25 cellular contexts compared by ENCODE assay signal in the genomic region with DNA sequence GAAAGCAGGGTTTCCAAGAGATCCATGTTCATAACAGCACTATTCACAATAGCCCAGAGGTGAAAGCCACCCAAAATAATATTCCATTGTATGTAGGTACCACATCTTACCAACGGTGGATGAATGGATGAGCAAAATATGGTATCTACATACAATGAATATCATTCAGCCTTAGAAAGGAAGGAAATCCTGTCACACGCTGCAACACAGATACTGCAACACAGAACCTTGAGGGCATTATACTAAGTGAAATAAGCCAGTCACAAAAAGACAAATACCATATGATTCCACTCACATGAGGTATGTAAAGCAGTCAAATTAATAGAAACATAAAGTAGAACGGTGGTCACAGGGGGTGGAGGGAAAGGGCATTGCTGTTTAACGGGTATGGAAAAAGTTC.
"Had no signal": no experiment of that assay in that cellular context is flagged by ENCODE, and none has a peak within 500 bp of the region (broad histone marks: within the 10 kb centered on the region; RNA-seq: fewer than 3 reads in every experiment).

No MANE protein-coding gene starts in this region.

- H3K27ac ChIP-seq: colonic mucosa, gastroesophageal sphincter, heart left ventricle, left lung, right atrium auricular region, tibial artery, uterus had no signal

- DNase-seq: activated CD4-positive, alpha-beta T cell treated with anti-CD3 and anti-CD28 coated beads for 48 hours; activated CD4-positive, CD25-positive, alpha-beta regulatory T cell; activated CD8-positive, alpha-beta T cell treated with anti-CD3 and anti-CD28 coated beads for 36 hours; activated naive CD4-positive, alpha-beta T cell; activated naive CD8-positive, alpha-beta T cell treated with anti-CD3 and anti-CD28 coated beads for 36 hours; activated T-cell treated with anti-CD3 and anti-CD28 coated beads, Interleukin-2, amount 50 U/mL, for 1 hour; colonic mucosa; heart left ventricle; kidney; left lung; occipital lobe; stimulated activated CD4-positive, alpha-beta T cell treated with anti-CD3 and anti-CD28 coated beads, Interleukin-2, amount 100 ng/mL, for 24 hours; stimulated activated naive CD8-positive, alpha-beta T cell treated with anti-CD3 and anti-CD28 coated beads, Interleukin-15, Interleukin-2, amounts not matched to agents 100 U/mL and 50 U/mL, for 24 hours; substantia nigra; T-helper 9 cell; tibial artery; uterus had no signal

- H3K9me3 ChIP-seq: colonic mucosa, gastroesophageal sphincter, heart left ventricle, left lung, right atrium auricular region, tibial artery, uterus had no signal

- H3K4me3 ChIP-seq: colonic mucosa, gastroesophageal sphincter, heart left ventricle, left lung, right atrium auricular region, tibial artery, uterus had no signal

- H3K4me1 ChIP-seq: colonic mucosa, right atrium auricular region, tibial artery, uterus had no signal

- H3K27ac Mint-ChIP-seq: activated CD8-positive, alpha-beta T cell treated with anti-CD3 and anti-CD28 coated beads for 36 hours; activated naive CD8-positive, alpha-beta T cell treated with anti-CD3 and anti-CD28 coated beads for 36 hours; progenitor cell of endocrine pancreas had no signal

- H3K4me3 Mint-ChIP-seq: activated CD8-positive, alpha-beta T cell treated with anti-CD3 and anti-CD28 coated beads for 36 hours; activated naive CD8-positive, alpha-beta T cell treated with anti-CD3 and anti-CD28 coated beads for 36 hours; activated T-helper 17 cell treated with anti-CD3 and anti-CD28 coated beads, Interleukin-2, amount 50 U/mL, for 72 hours; central memory CD8-positive, alpha-beta T cell; mesothelial cell of epicardium; nephron had no signal

- H3K27me3 Mint-ChIP-seq: activated CD8-positive, alpha-beta T cell treated with anti-CD3 and anti-CD28 coated beads for 36 hours; activated naive CD8-positive, alpha-beta T cell treated with anti-CD3 and anti-CD28 coated beads for 36 hours; activated T-helper 17 cell treated with anti-CD3 and anti-CD28 coated beads, Interleukin-2, amount 50 U/mL, for 72 hours; brain; central memory CD8-positive, alpha-beta T cell; progenitor cell of endocrine pancreas had no signal

- H3K27me3 ChIP-seq: colonic mucosa, gastroesophageal sphincter, heart left ventricle, left lung, right atrium auricular region, tibial artery, uterus had no signal

- H3K36me3 ChIP-seq: colonic mucosa, gastroesophageal sphincter, heart left ventricle, left lung, right atrium auricular region, tibial artery, uterus had no signal

- H3K9me3 Mint-ChIP-seq: activated CD8-positive, alpha-beta T cell treated with anti-CD3 and anti-CD28 coated beads for 36 hours; activated naive CD8-positive, alpha-beta T cell treated with anti-CD3 and anti-CD28 coated beads for 36 hours; activated T-helper 17 cell treated with anti-CD3 and anti-CD28 coated beads, Interleukin-2, amount 50 U/mL, for 72 hours; brain; central memory CD8-positive, alpha-beta T cell; mesothelial cell of epicardium; nephron had no signal

- ATAC-seq: activated CD8-positive, alpha-beta T cell treated with anti-CD3 and anti-CD28 coated beads for 36 hours; activated T-helper 17 cell treated with anti-CD3 and anti-CD28 coated beads, Interleukin-2, amount 50 U/mL, for 72 hours; gastroesophageal sphincter; heart left ventricle; left lung; stimulated activated naive CD8-positive, alpha-beta T cell treated with anti-CD3 and anti-CD28 coated beads, Interleukin-15, Interleukin-2, amounts not matched to agents 100 U/mL and 50 U/mL, for 24 hours had no signal
